ENCODE assay signal across 2 cellular contexts in genomic region chr19:57566396-57567256, GRCh38.
TF ChIP-seq lines count a peak whose summit lies in the region.

No MANE protein-coding gene starts in this region.

TF ChIP-seq in K562, 482 proteins besides CTCF, POLR2A, EP300 and RAD21 (continues in another document):
- TF ChIP-seq, protein P1, sequence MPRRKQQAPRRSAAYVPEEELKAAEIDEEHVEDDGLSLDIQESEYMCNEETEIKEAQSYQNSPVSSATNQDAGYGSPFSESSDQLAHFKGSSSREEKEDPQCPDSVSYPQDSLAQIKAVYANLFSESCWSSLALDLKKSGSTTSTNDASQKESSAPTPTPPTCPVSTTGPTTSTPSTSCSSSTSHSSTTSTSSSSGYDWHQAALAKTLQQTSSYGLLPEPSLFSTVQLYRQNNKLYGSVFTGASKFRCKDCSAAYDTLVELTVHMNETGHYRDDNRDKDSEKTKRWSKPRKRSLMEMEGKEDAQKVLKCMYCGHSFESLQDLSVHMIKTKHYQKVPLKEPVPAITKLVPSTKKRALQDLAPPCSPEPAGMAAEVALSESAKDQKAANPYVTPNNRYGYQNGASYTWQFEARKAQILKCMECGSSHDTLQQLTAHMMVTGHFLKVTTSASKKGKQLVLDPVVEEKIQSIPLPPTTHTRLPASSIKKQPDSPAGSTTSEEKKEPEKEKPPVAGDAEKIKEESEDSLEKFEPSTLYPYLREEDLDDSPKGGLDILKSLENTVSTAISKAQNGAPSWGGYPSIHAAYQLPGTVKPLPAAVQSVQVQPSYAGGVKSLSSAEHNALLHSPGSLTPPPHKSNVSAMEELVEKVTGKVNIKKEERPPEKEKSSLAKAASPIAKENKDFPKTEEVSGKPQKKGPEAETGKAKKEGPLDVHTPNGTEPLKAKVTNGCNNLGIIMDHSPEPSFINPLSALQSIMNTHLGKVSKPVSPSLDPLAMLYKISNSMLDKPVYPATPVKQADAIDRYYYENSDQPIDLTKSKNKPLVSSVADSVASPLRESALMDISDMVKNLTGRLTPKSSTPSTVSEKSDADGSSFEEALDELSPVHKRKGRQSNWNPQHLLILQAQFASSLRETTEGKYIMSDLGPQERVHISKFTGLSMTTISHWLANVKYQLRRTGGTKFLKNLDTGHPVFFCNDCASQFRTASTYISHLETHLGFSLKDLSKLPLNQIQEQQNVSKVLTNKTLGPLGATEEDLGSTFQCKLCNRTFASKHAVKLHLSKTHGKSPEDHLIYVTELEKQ (CRISPR knock-in tag; IDR thresholded peaks at IDR 0.05) = no peak
- TF ChIP-seq PTTG1 (tag; IDR thresholded peaks at IDR 0.05; ENCODE audit: low read depth) (no peak), CBX3 (IDR thresholded peaks at IDR 0.05; ENCODE audit: borderline replicate concordance in 1 of 2, low read length in 2 of 2) (peak; percentile 97 to 99), DLX4 (CRISPR knock-in tag; IDR thresholded peaks at IDR 0.05) (no peak), MCM7 (IDR thresholded peaks at IDR 0.05) (no peak), SAFB (IDR thresholded peaks at IDR 0.05; ENCODE audit: borderline replicate concordance, low read depth, low read length) (no peak), EHMT2 (IDR thresholded peaks at IDR 0.05) (peak; percentile 55; the same call in 1 of the 2 replicates), ZFP36 (IDR thresholded peaks at IDR 0.05; ENCODE audit: low read depth, low read length, partially characterized antibody) (peak; percentile 77), BDP1 (IDR thresholded peaks at IDR 0.05; ENCODE audit: insufficient read depth, insufficient read length) (no peak), ETS2 (tag; IDR thresholded peaks at IDR 0.05; ENCODE audit: borderline replicate concordance, poor library complexity, severe bottlenecking) (no peak)
- TF ChIP-seq, protein P2, sequence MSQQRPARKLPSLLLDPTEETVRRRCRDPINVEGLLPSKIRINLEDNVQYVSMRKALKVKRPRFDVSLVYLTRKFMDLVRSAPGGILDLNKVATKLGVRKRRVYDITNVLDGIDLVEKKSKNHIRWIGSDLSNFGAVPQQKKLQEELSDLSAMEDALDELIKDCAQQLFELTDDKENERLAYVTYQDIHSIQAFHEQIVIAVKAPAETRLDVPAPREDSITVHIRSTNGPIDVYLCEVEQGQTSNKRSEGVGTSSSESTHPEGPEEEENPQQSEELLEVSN (IDR thresholded peaks at IDR 0.05; ENCODE audit: borderline replicate concordance in 1 of 2, extremely low read depth in 1 of 2, insufficient read depth in 1 of 2, insufficient read length in 1 of 2, low read depth in 1 of 2, low read length in 1 of 2, poor library complexity in 1 of 2, severe bottlenecking in 1 of 2) = no peak
- TF ChIP-seq, protein P3, sequence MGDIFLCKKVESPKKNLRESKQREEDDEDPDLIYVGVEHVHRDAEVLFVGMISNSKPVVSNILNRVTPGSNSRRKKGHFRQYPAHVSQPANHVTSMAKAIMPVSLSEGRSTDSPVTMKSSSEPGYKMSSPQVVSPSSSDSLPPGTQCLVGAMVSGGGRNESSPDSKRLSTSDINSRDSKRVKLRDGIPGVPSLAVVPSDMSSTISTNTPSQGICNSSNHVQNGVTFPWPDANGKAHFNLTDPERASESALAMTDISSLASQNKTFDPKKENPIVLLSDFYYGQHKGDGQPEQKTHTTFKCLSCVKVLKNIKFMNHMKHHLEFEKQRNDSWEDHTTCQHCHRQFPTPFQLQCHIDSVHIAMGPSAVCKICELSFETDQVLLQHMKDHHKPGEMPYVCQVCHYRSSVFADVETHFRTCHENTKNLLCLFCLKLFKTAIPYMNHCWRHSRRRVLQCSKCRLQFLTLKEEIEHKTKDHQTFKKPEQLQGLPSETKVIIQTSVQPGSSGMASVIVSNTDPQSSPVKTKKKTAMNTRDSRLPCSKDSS (IDR thresholded peaks at IDR 0.05; ENCODE audit: low read depth, partially characterized antibody) = peak; percentile 76
- TF ChIP-seq, protein P4, sequence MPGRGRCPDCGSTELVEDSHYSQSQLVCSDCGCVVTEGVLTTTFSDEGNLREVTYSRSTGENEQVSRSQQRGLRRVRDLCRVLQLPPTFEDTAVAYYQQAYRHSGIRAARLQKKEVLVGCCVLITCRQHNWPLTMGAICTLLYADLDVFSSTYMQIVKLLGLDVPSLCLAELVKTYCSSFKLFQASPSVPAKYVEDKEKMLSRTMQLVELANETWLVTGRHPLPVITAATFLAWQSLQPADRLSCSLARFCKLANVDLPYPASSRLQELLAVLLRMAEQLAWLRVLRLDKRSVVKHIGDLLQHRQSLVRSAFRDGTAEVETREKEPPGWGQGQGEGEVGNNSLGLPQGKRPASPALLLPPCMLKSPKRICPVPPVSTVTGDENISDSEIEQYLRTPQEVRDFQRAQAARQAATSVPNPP (IDR thresholded peaks at IDR 0.05; ENCODE audit: borderline replicate concordance, insufficient read depth, insufficient read length) = no peak
- TF ChIP-seq, protein P5, sequence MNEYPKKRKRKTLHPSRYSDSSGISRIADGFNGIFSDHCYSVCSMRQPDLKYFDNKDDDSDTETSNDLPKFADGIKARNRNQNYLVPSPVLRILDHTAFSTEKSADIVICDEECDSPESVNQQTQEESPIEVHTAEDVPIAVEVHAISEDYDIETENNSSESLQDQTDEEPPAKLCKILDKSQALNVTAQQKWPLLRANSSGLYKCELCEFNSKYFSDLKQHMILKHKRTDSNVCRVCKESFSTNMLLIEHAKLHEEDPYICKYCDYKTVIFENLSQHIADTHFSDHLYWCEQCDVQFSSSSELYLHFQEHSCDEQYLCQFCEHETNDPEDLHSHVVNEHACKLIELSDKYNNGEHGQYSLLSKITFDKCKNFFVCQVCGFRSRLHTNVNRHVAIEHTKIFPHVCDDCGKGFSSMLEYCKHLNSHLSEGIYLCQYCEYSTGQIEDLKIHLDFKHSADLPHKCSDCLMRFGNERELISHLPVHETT (CRISPR knock-in tag; conservative IDR thresholded peaks at IDR 0.05 in 1 of 2, IDR thresholded peaks at IDR 0.05 in 1 of 2) = no peak

TF ChIP-seq in liver, 16 proteins besides CTCF, POLR2A, EP300 and RAD21:
- TF ChIP-seq FOXA1 (IDR thresholded peaks at IDR 0.05) = no peak
